8 cellular contexts compared by ENCODE assay signal in the genomic region with DNA sequence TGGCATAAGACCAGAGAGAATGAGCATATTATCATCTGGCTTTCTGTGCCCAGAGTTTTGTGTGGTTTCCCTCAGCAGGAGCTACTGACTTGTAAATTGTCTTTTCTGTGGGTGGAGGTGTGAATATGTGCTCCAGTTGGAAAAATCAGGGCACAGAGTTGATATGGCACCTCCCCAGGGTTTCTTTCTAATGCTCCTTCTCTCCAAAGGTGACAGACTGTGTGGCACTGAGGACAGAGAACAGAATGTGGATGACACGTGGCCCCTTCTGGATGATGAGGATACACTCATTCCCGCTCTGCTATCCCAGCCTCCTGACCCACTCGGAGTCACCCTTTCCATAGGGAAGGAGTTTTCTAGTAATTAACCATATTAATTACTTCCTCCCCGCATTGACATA.
"Had no signal": no experiment of that assay in that cellular context is flagged by ENCODE, and none has a peak within 500 bp of the region (broad histone marks: within the 10 kb centered on the region; RNA-seq: fewer than 3 reads in every experiment).

No MANE protein-coding gene starts in this region.

- H3K27ac ChIP-seq: GM23248, HL-60 had no signal

- H3K9me3 ChIP-seq: HAP-1 had no signal

- H3K4me3 ChIP-seq: GM23248, HAP-1 had no signal

- H3K4me1 ChIP-seq: HAP-1 had no signal

- H3K9ac ChIP-seq: GM23248 had no signal

- DNase-seq: GM23248, GOT3, H7, HFFc6 had no signal

- ATAC-seq: HCT116, HepG2 had no signal

- H3K36me3 ChIP-seq: HAP-1 had no signal
